ENCODE assay signal across 1 cellular context in genomic region chr12:120086801-120087621, GRCh38.
A peak's percentile ranks its signal among the peaks of the same experiment; 100 is the strongest.
TF ChIP-seq lines count a peak whose summit lies in the region.

No MANE protein-coding gene starts in this region.

TF ChIP-seq in HepG2, 621 proteins besides CTCF, POLR2A, EP300 and RAD21 (continued from another document):
- TF ChIP-seq SRSF9 (IDR thresholded peaks at IDR 0.05; ENCODE audit: borderline replicate concordance, insufficient read depth, low read depth, low read length, poor library complexity, severe bottlenecking) (no peak), ZHX1 (CRISPR knock-in tag; IDR thresholded peaks at IDR 0.05; ENCODE audit: low read depth) (0 out of 2 replicates have a peak, but pooled peaks have one; percentile 29), FOXA3 (CRISPR knock-in tag; IDR thresholded peaks at IDR 0.05) (peak; percentile 67), GMEB1 (CRISPR knock-in tag; IDR thresholded peaks at IDR 0.05; ENCODE audit: borderline replicate concordance) (peak; percentile 82), ARID5B (CRISPR knock-in tag; IDR thresholded peaks at IDR 0.05) (peak; percentile 85; the same call in 1 of the 2 replicates), FOXK2 (IDR thresholded peaks at IDR 0.05) (no peak), MXD4 (CRISPR knock-in tag; IDR thresholded peaks at IDR 0.05) (peak; percentile 94), ZNF878 (CRISPR knock-in tag; IDR thresholded peaks at IDR 0.05) (peak; percentile 31; the same call in 1 of the 2 replicates), SATB2 (CRISPR knock-in tag; IDR thresholded peaks at IDR 0.05) (no peak), MAX (IDR thresholded peaks at IDR 0.05) (peak; percentile 83), ZNF766 (CRISPR knock-in tag; IDR thresholded peaks at IDR 0.05; ENCODE audit: borderline replicate concordance) (no peak), KDM5A (IDR thresholded peaks at IDR 0.05; ENCODE audit: borderline replicate concordance, low read length) (no peak; the same call in 1 of the 2 replicates), SRF (IDR thresholded peaks at IDR 0.05; ENCODE audit: low read depth, low read length) (0 out of 2 replicates have a peak, but pooled peaks have one; percentile 14), ZNF510 (CRISPR knock-in tag; IDR thresholded peaks at IDR 0.05; ENCODE audit: low read depth) (no peak), ZNF839 (CRISPR knock-in tag; IDR thresholded peaks at IDR 0.05; ENCODE audit: borderline replicate concordance) (peak; percentile 83; the same call in 1 of the 2 replicates), NFE2L2 (IDR thresholded peaks at IDR 0.05; ENCODE audit: low read length) (peak; percentile 90), ZNF749 (CRISPR knock-in tag; IDR thresholded peaks at IDR 0.05; ENCODE audit: borderline replicate concordance) (no peak), GATAD2A (CRISPR knock-in tag; IDR thresholded peaks at IDR 0.05) (peak; percentile 71), PBX2 (CRISPR knock-in tag; IDR thresholded peaks at IDR 0.05) (no peak), ZGPAT (CRISPR knock-in tag; IDR thresholded peaks at IDR 0.05) (peak; percentile 84)
- TF ChIP-seq, protein P1, sequence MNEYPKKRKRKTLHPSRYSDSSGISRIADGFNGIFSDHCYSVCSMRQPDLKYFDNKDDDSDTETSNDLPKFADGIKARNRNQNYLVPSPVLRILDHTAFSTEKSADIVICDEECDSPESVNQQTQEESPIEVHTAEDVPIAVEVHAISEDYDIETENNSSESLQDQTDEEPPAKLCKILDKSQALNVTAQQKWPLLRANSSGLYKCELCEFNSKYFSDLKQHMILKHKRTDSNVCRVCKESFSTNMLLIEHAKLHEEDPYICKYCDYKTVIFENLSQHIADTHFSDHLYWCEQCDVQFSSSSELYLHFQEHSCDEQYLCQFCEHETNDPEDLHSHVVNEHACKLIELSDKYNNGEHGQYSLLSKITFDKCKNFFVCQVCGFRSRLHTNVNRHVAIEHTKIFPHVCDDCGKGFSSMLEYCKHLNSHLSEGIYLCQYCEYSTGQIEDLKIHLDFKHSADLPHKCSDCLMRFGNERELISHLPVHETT (CRISPR knock-in tag; conservative IDR thresholded peaks at IDR 0.05), result peak; percentile 39; the same call in 1 of the 2 replicates
